Comparison of ENCODE assay signal across 4 cellular contexts in genomic region chr7:1140481-1141104, GRCh38.
TF ChIP-seq lines count a peak whose summit lies in the region.

No MANE protein-coding gene starts in this region.

TF ChIP-seq in SK-N-SH, 30 proteins besides CTCF, POLR2A, EP300 and RAD21:
- TF ChIP-seq RFX5 (IDR thresholded peaks at IDR 0.05; ENCODE audit: low read length) (peak; percentile 42; the same call in 1 of the 2 replicates), MEF2A (IDR thresholded peaks at IDR 0.05; ENCODE audit: borderline replicate concordance, low read depth) (no peak)

TF ChIP-seq in SK-N-SH treated with all-trans-retinoic acid at 6 μM for 48 hours, 23 proteins besides CTCF, POLR2A, EP300 and RAD21 (continues in another document):
- no peak for TF ChIP-seq PPARA (CRISPR knock-in tag; IDR thresholded peaks at IDR 0.05; ENCODE audit: borderline replicate concordance)
- no peak for TF ChIP-seq ZFP30 (CRISPR knock-in tag; IDR thresholded peaks at IDR 0.05)
- no peak for TF ChIP-seq CSDC2 (CRISPR knock-in tag; IDR thresholded peaks at IDR 0.05)
- no peak for TF ChIP-seq ZC3H10 (CRISPR knock-in tag; IDR thresholded peaks at IDR 0.05)
- TF ChIP-seq SNAI2 (CRISPR knock-in tag; IDR thresholded peaks at IDR 0.05): no peak
- TF ChIP-seq ARNTL (CRISPR knock-in tag; IDR thresholded peaks at IDR 0.05; ENCODE audit: borderline replicate concordance, low read depth): no peak
- TF ChIP-seq ZNF70 (CRISPR knock-in tag; IDR thresholded peaks at IDR 0.05): no peak
- TF ChIP-seq BACH2 (CRISPR knock-in tag; IDR thresholded peaks at IDR 0.05; ENCODE audit: borderline replicate concordance): no peak
- no peak for TF ChIP-seq ISL1 (CRISPR knock-in tag; IDR thresholded peaks at IDR 0.05)
- no peak for TF ChIP-seq ZNF8 (CRISPR knock-in tag; IDR thresholded peaks at IDR 0.05)
- TF ChIP-seq GLIS3 (CRISPR knock-in tag; IDR thresholded peaks at IDR 0.05): no peak
- TF ChIP-seq, protein P1, sequence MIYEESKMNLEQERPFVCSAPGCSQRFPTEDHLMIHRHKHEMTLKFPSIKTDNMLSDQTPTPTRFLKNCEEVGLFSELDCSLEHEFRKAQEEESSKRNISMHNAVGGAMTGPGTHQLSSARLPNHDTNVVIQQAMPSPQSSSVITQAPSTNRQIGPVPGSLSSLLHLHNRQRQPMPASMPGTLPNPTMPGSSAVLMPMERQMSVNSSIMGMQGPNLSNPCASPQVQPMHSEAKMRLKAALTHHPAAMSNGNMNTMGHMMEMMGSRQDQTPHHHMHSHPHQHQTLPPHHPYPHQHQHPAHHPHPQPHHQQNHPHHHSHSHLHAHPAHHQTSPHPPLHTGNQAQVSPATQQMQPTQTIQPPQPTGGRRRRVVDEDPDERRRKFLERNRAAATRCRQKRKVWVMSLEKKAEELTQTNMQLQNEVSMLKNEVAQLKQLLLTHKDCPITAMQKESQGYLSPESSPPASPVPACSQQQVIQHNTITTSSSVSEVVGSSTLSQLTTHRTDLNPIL (CRISPR knock-in tag; IDR thresholded peaks at IDR 0.05; ENCODE audit: low read depth): no peak
- no peak for TF ChIP-seq ZFP3 (CRISPR knock-in tag; IDR thresholded peaks at IDR 0.05)
- no peak for TF ChIP-seq TOX (CRISPR knock-in tag; IDR thresholded peaks at IDR 0.05; ENCODE audit: borderline replicate concordance)
- TF ChIP-seq, protein P2, sequence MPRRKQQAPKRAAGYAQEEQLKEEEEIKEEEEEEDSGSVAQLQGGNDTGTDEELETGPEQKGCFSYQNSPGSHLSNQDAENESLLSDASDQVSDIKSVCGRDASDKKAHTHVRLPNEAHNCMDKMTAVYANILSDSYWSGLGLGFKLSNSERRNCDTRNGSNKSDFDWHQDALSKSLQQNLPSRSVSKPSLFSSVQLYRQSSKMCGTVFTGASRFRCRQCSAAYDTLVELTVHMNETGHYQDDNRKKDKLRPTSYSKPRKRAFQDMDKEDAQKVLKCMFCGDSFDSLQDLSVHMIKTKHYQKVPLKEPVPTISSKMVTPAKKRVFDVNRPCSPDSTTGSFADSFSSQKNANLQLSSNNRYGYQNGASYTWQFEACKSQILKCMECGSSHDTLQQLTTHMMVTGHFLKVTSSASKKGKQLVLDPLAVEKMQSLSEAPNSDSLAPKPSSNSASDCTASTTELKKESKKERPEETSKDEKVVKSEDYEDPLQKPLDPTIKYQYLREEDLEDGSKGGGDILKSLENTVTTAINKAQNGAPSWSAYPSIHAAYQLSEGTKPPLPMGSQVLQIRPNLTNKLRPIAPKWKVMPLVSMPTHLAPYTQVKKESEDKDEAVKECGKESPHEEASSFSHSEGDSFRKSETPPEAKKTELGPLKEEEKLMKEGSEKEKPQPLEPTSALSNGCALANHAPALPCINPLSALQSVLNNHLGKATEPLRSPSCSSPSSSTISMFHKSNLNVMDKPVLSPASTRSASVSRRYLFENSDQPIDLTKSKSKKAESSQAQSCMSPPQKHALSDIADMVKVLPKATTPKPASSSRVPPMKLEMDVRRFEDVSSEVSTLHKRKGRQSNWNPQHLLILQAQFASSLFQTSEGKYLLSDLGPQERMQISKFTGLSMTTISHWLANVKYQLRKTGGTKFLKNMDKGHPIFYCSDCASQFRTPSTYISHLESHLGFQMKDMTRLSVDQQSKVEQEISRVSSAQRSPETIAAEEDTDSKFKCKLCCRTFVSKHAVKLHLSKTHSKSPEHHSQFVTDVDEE (CRISPR knock-in tag; IDR thresholded peaks at IDR 0.05): no peak

TF ChIP-seq in A549, 52 proteins besides CTCF, POLR2A, EP300 and RAD21 (continued from another document):
- TF ChIP-seq RFX5 (IDR thresholded peaks at IDR 0.05) (0 out of 2 replicates have a peak, but pooled peaks have one; percentile 47), RCOR1 (IDR thresholded peaks at IDR 0.05; ENCODE audit: low read depth, low read length) (no peak), JUN (IDR thresholded peaks at IDR 0.05) (no peak), FOXS1 (CRISPR knock-in tag; IDR thresholded peaks at IDR 0.05) (no peak), RARB (CRISPR knock-in tag; IDR thresholded peaks at IDR 0.05) (no peak)
- TF ChIP-seq, protein P3, sequence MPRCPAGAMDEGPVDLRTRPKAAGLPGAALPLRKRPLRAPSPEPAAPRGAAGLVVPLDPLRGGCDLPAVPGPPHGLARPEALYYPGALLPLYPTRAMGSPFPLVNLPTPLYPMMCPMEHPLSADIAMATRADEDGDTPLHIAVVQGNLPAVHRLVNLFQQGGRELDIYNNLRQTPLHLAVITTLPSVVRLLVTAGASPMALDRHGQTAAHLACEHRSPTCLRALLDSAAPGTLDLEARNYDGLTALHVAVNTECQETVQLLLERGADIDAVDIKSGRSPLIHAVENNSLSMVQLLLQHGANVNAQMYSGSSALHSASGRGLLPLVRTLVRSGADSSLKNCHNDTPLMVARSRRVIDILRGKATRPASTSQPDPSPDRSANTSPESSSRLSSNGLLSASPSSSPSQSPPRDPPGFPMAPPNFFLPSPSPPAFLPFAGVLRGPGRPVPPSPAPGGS (IDR thresholded peaks at IDR 0.05): no peak

TF ChIP-seq in WTC11, 78 proteins besides CTCF, POLR2A, EP300 and RAD21 (continues in another document):
- no peak for TF ChIP-seq SMAD4 (CRISPR knock-in tag; IDR thresholded peaks at IDR 0.05)
- TF ChIP-seq, protein P4, sequence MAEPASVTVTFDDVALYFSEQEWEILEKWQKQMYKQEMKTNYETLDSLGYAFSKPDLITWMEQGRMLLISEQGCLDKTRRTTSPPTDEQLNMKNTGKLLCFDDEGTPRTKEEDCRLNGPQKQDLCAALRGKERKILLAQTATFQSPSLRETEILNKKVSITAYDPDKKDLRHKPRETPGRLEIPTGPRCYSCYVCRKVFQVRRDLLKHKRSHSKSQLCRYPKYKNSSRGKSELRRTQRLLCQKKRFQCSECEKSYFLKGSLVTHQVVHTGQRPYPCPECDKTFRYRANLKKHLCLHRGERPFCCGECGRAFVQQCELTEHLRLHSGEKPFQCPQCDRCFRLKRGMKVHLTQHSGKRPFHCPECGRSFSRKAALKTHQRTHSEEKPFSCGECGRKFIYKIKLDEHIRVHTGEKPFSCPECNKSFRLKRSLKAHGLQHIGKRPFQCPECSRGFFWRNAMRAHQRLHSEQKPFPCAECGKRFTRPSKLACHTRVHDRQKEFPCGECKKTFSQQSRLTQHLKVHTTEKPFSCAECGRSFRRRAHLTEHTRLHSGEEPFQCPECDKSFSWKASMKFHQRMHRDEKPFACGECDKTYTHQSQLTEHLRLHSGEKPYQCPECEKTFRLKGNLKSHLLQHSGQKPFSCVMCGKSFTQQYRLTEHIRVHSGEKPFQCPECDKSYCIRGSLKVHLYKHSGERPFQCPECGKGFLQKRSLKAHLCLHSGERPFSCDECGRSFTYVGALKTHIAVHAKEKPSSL (CRISPR knock-in tag; conservative IDR thresholded peaks at IDR 0.05): no peak
- no peak for TF ChIP-seq NR2C2 (CRISPR knock-in tag; IDR thresholded peaks at IDR 0.05)
- TF ChIP-seq, protein P5, sequence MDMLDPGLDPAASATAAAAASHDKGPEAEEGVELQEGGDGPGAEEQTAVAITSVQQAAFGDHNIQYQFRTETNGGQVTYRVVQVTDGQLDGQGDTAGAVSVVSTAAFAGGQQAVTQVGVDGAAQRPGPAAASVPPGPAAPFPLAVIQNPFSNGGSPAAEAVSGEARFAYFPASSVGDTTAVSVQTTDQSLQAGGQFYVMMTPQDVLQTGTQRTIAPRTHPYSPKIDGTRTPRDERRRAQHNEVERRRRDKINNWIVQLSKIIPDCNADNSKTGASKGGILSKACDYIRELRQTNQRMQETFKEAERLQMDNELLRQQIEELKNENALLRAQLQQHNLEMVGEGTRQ (CRISPR knock-in tag; IDR thresholded peaks at IDR 0.05): no peak
- TF ChIP-seq, protein P6, sequence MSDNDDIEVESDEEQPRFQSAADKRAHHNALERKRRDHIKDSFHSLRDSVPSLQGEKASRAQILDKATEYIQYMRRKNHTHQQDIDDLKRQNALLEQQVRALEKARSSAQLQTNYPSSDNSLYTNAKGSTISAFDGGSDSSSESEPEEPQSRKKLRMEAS (CRISPR knock-in tag; IDR thresholded peaks at IDR 0.05): no peak
- TF ChIP-seq CREB1 (CRISPR knock-in tag; IDR thresholded peaks at IDR 0.05): no peak
- TF ChIP-seq E2F1 (CRISPR knock-in tag; IDR thresholded peaks at IDR 0.05): no peak
- TF ChIP-seq GABPB1 (CRISPR knock-in tag; IDR thresholded peaks at IDR 0.05): no peak
- TF ChIP-seq TEAD1 (CRISPR knock-in tag; IDR thresholded peaks at IDR 0.05): no peak
- TF ChIP-seq, protein P7, sequence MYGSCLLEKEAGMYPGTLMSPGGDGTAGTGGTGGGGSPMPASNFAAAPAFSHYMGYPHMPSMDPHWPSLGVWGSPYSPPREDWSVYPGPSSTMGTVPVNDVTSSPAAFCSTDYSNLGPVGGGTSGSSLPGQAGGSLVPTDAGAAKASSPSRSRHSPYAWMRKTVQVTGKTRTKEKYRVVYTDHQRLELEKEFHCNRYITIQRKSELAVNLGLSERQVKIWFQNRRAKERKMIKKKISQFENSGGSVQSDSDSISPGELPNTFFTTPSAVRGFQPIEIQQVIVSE (CRISPR knock-in tag; IDR thresholded peaks at IDR 0.05; ENCODE audit: borderline replicate concordance): no peak
- TF ChIP-seq ZBTB21 (CRISPR knock-in tag; IDR thresholded peaks at IDR 0.05; ENCODE audit: borderline replicate concordance): no peak
- TF ChIP-seq FOXP4 (CRISPR knock-in tag; IDR thresholded peaks at IDR 0.05): no peak
- no peak for TF ChIP-seq PREB (CRISPR knock-in tag; IDR thresholded peaks at IDR 0.05; ENCODE audit: borderline replicate concordance)
- no peak for TF ChIP-seq OVOL2 (CRISPR knock-in tag; IDR thresholded peaks at IDR 0.05; ENCODE audit: borderline replicate concordance)
- TF ChIP-seq STAT6 (CRISPR knock-in tag; conservative IDR thresholded peaks at IDR 0.05; ENCODE audit: low read depth): no peak
- TF ChIP-seq, protein P8, sequence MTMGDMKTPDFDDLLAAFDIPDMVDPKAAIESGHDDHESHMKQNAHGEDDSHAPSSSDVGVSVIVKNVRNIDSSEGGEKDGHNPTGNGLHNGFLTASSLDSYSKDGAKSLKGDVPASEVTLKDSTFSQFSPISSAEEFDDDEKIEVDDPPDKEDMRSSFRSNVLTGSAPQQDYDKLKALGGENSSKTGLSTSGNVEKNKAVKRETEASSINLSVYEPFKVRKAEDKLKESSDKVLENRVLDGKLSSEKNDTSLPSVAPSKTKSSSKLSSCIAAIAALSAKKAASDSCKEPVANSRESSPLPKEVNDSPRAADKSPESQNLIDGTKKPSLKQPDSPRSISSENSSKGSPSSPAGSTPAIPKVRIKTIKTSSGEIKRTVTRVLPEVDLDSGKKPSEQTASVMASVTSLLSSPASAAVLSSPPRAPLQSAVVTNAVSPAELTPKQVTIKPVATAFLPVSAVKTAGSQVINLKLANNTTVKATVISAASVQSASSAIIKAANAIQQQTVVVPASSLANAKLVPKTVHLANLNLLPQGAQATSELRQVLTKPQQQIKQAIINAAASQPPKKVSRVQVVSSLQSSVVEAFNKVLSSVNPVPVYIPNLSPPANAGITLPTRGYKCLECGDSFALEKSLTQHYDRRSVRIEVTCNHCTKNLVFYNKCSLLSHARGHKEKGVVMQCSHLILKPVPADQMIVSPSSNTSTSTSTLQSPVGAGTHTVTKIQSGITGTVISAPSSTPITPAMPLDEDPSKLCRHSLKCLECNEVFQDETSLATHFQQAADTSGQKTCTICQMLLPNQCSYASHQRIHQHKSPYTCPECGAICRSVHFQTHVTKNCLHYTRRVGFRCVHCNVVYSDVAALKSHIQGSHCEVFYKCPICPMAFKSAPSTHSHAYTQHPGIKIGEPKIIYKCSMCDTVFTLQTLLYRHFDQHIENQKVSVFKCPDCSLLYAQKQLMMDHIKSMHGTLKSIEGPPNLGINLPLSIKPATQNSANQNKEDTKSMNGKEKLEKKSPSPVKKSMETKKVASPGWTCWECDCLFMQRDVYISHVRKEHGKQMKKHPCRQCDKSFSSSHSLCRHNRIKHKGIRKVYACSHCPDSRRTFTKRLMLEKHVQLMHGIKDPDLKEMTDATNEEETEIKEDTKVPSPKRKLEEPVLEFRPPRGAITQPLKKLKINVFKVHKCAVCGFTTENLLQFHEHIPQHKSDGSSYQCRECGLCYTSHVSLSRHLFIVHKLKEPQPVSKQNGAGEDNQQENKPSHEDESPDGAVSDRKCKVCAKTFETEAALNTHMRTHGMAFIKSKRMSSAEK (CRISPR knock-in tag; IDR thresholded peaks at IDR 0.05; ENCODE audit: borderline replicate concordance): no peak
- no peak for TF ChIP-seq RORB (CRISPR knock-in tag; IDR thresholded peaks at IDR 0.05)
- TF ChIP-seq ELF4 (CRISPR knock-in tag; IDR thresholded peaks at IDR 0.05; ENCODE audit: low read depth): no peak
